1 cellular context compared by ENCODE assay signal in the genomic region with DNA sequence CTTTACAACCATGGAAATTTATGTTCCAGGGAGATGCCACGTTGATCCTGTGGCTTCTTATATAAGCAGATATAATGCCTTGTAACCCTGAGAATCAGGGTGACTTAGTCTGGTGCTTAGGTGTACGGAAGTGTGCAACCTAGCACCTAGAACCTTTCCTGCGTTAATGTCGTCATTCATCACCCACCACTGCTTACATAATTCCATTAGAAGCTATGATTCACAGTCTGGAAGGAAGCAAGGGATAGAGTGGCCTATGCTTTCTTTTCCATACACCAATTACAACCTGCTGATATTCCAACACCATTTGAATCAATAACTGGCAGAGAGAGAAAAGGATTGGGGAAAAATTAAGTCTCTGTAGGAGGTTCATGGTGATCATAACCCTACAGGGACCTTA.
TF ChIP-seq lines count a peak whose summit lies in the region.

No MANE protein-coding gene starts in this region.

TF ChIP-seq in SK-N-SH treated with all-trans-retinoic acid at 6 μM for 48 hours, 23 proteins besides CTCF, POLR2A, EP300 and RAD21 (continued from another document):
- TF ChIP-seq, protein P1, sequence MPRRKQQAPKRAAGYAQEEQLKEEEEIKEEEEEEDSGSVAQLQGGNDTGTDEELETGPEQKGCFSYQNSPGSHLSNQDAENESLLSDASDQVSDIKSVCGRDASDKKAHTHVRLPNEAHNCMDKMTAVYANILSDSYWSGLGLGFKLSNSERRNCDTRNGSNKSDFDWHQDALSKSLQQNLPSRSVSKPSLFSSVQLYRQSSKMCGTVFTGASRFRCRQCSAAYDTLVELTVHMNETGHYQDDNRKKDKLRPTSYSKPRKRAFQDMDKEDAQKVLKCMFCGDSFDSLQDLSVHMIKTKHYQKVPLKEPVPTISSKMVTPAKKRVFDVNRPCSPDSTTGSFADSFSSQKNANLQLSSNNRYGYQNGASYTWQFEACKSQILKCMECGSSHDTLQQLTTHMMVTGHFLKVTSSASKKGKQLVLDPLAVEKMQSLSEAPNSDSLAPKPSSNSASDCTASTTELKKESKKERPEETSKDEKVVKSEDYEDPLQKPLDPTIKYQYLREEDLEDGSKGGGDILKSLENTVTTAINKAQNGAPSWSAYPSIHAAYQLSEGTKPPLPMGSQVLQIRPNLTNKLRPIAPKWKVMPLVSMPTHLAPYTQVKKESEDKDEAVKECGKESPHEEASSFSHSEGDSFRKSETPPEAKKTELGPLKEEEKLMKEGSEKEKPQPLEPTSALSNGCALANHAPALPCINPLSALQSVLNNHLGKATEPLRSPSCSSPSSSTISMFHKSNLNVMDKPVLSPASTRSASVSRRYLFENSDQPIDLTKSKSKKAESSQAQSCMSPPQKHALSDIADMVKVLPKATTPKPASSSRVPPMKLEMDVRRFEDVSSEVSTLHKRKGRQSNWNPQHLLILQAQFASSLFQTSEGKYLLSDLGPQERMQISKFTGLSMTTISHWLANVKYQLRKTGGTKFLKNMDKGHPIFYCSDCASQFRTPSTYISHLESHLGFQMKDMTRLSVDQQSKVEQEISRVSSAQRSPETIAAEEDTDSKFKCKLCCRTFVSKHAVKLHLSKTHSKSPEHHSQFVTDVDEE (CRISPR knock-in tag; IDR thresholded peaks at IDR 0.05) = no peak
- TF ChIP-seq PPARA (CRISPR knock-in tag; IDR thresholded peaks at IDR 0.05; ENCODE audit: borderline replicate concordance) (no peak), ISL1 (CRISPR knock-in tag; IDR thresholded peaks at IDR 0.05) (no peak), RARB (CRISPR knock-in tag; IDR thresholded peaks at IDR 0.05) (no peak), ZNF70 (CRISPR knock-in tag; IDR thresholded peaks at IDR 0.05) (no peak)
